Comparison of ENCODE assay signal across 8 cellular contexts in the genomic region with DNA sequence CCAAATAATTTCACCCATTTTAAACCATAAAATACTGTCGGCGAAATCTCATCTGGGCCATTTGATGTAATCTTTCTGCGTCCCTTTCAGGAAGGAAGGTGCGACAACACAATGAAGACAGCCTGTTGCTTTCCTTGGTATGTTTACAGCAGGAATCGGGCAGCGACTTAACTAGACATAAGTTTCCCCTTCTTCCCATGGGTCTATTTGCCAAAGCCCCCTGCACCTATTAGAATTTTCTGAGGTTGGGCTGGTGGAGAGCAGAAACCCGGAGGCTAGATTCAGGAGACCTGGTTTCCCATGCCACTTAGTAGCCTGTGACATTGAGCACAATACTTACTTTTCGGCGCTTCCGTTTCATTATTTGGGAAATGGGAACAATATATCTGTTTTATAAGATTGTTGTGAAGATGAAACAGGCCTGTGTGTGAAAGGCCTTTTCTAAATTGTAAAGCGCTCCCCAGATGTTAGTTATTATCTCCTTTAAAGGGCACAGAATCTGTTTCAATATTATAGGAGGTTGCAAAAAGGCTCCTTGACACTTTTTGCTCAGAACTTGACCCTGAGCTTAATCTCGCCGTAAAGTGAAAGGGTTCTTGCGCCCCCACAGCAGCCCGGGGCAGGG. TPM values are rescaled to one million over a fixed set of nuclear protein-coding genes. Genes with fewer than 3 reads are reported as not detected.
A peak's percentile ranks its signal among the peaks of the same experiment; 100 is the strongest.
DNase-seq lines count a peak whose midpoint lies in the region; ATAC-seq and TF ChIP-seq lines count a peak whose summit lies in the region.

No MANE protein-coding gene starts in this region.

- POLR2A ChIA-PET in A673 (lab: Charles Lee; ENCODE audit: low non-redundant PET), result no interaction called here

- ATAC-seq in stimulated activated naive CD8-positive, alpha-beta T cell treated with anti-CD3 and anti-CD28 coated beads, Interleukin-15, amount 100 ng/mL, for 72 hours, result no peak
- ATAC-seq in GM18511 (IDR thresholded peaks at IDR 0.05; ENCODE audit: unreplicated experiment) (no peak), GM19324 (IDR thresholded peaks at IDR 0.05; ENCODE audit: low FRiP score, unreplicated experiment) (no peak), GM21786 (IDR thresholded peaks at IDR 0.05; ENCODE audit: unreplicated experiment) (no peak)

- H3K4me1 Mint-ChIP-seq in activated naive CD8-positive, alpha-beta T cell (ENCODE audit: low read depth), result peaks cover 37% of the 10 kb centered on the region
- H3K4me1 Mint-ChIP-seq in stimulated activated naive CD8-positive, alpha-beta T cell treated with anti-CD3 and anti-CD28 coated beads, Interleukin-15, amount 100 ng/mL, for 72 hours, result peaks cover 30% of the 10 kb centered on the region

- no peak for TF ChIP-seq CTCF in A673 (conservative IDR thresholded peaks at IDR 0.05; ENCODE audit: low read depth, low read length)

- peak overlapping the region; percentile 91 for H3K4me3 Mint-ChIP-seq in activated naive CD8-positive, alpha-beta T cell
- H3K4me3 Mint-ChIP-seq in stimulated activated naive CD8-positive, alpha-beta T cell treated with anti-CD3 and anti-CD28 coated beads, Interleukin-15, amount 100 ng/mL, for 72 hours, result peak overlapping the region; percentile 84 to 90

- CTCF ChIA-PET in A673 (lab: Charles Lee), result interaction anchor here (0.6 to 1.4 kb wide), 2 partner anchors 12 to 105 kb away, joined by 3 to 4 read pairs; no protein-coding TSS in a partner anchor

- no peaks in the 10 kb centered on the region for H3K9me3 Mint-ChIP-seq in activated naive CD8-positive, alpha-beta T cell (ENCODE audit: low read depth)
- no peaks in the 10 kb centered on the region for H3K9me3 Mint-ChIP-seq in stimulated activated naive CD8-positive, alpha-beta T cell treated with anti-CD3 and anti-CD28 coated beads, Interleukin-15, amount 100 ng/mL, for 72 hours

- H3K27me3 ChIP-seq in A673 (replicated peaks; ENCODE audit: insufficient read depth, low read depth, low read length, poor library complexity) (no peaks in the 10 kb centered on the region), HUES6 (ENCODE audit: control insufficient read depth, insufficient read depth, low read length) (no peaks in the 10 kb centered on the region), iPS-20b (ENCODE audit: insufficient read depth, low read length) (no peaks in the 10 kb centered on the region; the same call in 1 of the 2 replicates)

- H3K4me1 ChIP-seq in A673 (ENCODE audit: insufficient read depth, low read length, poor library complexity, severe bottlenecking) (no peaks in the 10 kb centered on the region), HUES6 (ENCODE audit: control insufficient read depth, insufficient read depth, low read length) (peaks cover 17% of the 10 kb centered on the region), iPS-20b (ENCODE audit: insufficient read depth, low read length) (peaks cover 17% of the 10 kb centered on the region; the same call in 1 of the 2 replicates)

- H3K36me3 ChIP-seq in A673 (ENCODE audit: insufficient read depth, low read length, poor library complexity, severe bottlenecking) (no peaks in the 10 kb centered on the region), HUES6 (ENCODE audit: control insufficient read depth, insufficient read depth, low read length) (no peaks in the 10 kb centered on the region), iPS-20b (ENCODE audit: insufficient read depth, low read depth, low read length) (no peaks in the 10 kb centered on the region)

- TSS peak; percentile 51 for BruUV-seq in A673 (replicated peaks; lab: Mats Ljungman, UMichigan)

- no peaks in the 10 kb centered on the region for H3K27me3 Mint-ChIP-seq in activated naive CD8-positive, alpha-beta T cell
- H3K27me3 Mint-ChIP-seq in stimulated activated naive CD8-positive, alpha-beta T cell treated with anti-CD3 and anti-CD28 coated beads, Interleukin-15, amount 100 ng/mL, for 72 hours, result no peaks in the 10 kb centered on the region

- H3K4me3 ChIP-seq in A673 (ENCODE audit: low read depth, low read length, poor library complexity, severe bottlenecking) (peak overlapping the region; percentile 88), HUES6 (ENCODE audit: low read depth, low read length) (peak overlapping the region; percentile 90), iPS-20b (ENCODE audit: low read length) (peak overlapping the region; percentile 95)

- no peak for DNase-seq in A673 (ENCODE audit: low spot score)
- DNase-seq in stimulated activated naive CD8-positive, alpha-beta T cell treated with anti-CD3 and anti-CD28 coated beads, Interleukin-15, amount 100 ng/mL, for 72 hours, result peak in 1 of 2 donors; percentile 5

- no peaks in the 10 kb centered on the region for H3K9me3 ChIP-seq in A673 (ENCODE audit: low read depth, low read length, poor library complexity, severe bottlenecking)
- no peaks in the 10 kb centered on the region for H3K9me3 ChIP-seq in HUES6 (ENCODE audit: control insufficient read depth, insufficient read depth, low read depth, low read length)
- no peaks in the 10 kb centered on the region for H3K9me3 ChIP-seq in iPS-20b (ENCODE audit: insufficient read depth, low read depth, low read length)

- H3K9ac ChIP-seq in HUES6 (ENCODE audit: low read length) (peak overlapping the region; percentile 66), iPS-20b (ENCODE audit: low read depth, low read length) (peak overlapping the region; percentile 81; the same call in 1 of the 2 replicates)

- H3K36me3 Mint-ChIP-seq in activated naive CD8-positive, alpha-beta T cell, result peaks cover 12% of the 10 kb centered on the region

- H3K27ac ChIP-seq in A673 (ENCODE audit: low read depth, low read length, poor library complexity, severe bottlenecking), result peak overlapping the region; percentile 67
- peak overlapping the region; percentile 67; the same call in 1 of the 2 replicates for H3K27ac ChIP-seq in HUES6 (ENCODE audit: low read depth, low read length)
- peak overlapping the region; percentile 59 for H3K27ac ChIP-seq in iPS-20b (ENCODE audit: low read length)

- intact Hi-C loops in A673 (cut with micrococcal nuclease; ENCODE audit: unreplicated experiment), result no loop called here

- peak overlapping the region; percentile 78 for H3K27ac Mint-ChIP-seq in activated naive CD8-positive, alpha-beta T cell
- H3K27ac Mint-ChIP-seq in stimulated activated naive CD8-positive, alpha-beta T cell treated with anti-CD3 and anti-CD28 coated beads, Interleukin-15, amount 100 ng/mL, for 72 hours, result peak overlapping the region; percentile 94

RNA-seq across cellular contexts. Expression of a gene that starts 0.6 kb away (rescaled TPM):
- total RNA-seq in A673 (2021), result 60.1 and 65.4 TPM in 2 replicates

RNA-seq across cellular contexts. Expression of a gene that starts 42.0 kb away (rescaled TPM):
- 3.1 and 5.3 TPM in 2 replicates for total RNA-seq in A673 (2021)
